In the genomic region with DNA sequence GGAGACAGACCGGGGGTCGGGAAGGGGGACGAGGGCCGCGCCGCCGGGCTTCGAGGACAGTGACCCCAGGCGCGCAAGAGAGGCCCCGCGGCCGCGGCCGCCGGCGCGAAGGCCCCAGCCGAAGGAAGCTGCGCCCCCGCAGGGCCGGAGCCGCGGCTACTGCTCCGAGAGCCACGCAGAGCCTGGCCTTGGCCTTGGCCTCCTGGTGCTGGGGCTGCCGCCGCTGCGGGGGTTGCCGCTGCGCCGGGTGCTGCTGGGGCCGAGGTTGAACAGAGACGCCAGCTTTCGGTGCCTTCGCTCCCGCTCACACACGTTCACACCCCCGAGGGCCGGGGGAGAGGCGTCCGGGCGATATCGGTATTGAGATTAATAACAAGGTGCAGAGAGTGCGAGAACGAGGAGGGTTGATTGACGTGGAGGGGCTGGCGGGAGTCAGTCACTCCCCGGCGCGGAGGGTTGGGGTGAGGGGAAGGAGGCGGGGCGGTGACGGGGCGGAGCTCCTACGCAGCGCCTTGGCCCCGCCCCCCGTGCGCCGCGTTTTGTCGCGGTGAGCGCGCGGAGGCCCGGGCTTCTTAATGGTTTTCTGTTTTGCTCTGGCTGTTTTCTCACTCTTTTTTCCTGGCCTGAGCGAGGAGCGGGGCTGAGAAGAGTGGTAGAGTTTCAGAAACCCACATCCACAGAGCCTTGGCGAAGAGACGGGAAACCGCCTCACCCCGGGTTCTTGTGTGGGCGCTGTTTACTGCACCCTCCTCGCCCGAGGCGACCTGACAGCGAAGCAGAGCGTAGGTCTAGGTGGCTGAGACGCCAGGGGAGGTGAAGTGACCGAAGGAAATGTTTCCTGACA, we compare ENCODE assay signal across 1 cellular context.
TF ChIP-seq lines count a peak whose summit lies in the region.

No MANE protein-coding gene starts in this region.

TF ChIP-seq in HepG2, 621 proteins besides CTCF, POLR2A, EP300 and RAD21 (continued from another document and continues in another):
- TF ChIP-seq, protein P1, sequence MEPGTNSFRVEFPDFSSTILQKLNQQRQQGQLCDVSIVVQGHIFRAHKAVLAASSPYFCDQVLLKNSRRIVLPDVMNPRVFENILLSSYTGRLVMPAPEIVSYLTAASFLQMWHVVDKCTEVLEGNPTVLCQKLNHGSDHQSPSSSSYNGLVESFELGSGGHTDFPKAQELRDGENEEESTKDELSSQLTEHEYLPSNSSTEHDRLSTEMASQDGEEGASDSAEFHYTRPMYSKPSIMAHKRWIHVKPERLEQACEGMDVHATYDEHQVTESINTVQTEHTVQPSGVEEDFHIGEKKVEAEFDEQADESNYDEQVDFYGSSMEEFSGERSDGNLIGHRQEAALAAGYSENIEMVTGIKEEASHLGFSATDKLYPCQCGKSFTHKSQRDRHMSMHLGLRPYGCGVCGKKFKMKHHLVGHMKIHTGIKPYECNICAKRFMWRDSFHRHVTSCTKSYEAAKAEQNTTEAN (CRISPR knock-in tag; conservative IDR thresholded peaks at IDR 0.05): no peak
- TF ChIP-seq MAFG (CRISPR knock-in tag; IDR thresholded peaks at IDR 0.05) (no peak), ESRRA (CRISPR knock-in tag; IDR thresholded peaks at IDR 0.05; ENCODE audit: low read depth) (peak; percentile 52; the same call in 1 of the 2 replicates), KDM2A (CRISPR knock-in tag; IDR thresholded peaks at IDR 0.05; ENCODE audit: borderline replicate concordance, low read depth) (peak; percentile 55; the same call in 1 of the 2 replicates), ZFY (CRISPR knock-in tag; IDR thresholded peaks at IDR 0.05) (peak; percentile 91), ZNF230 (CRISPR knock-in tag; IDR thresholded peaks at IDR 0.05) (peak; percentile 49; the same call in 1 of the 2 replicates), ZNF138 (CRISPR knock-in tag; IDR thresholded peaks at IDR 0.05; ENCODE audit: low read depth) (no peak), ZNF572 (CRISPR knock-in tag; IDR thresholded peaks at IDR 0.05) (0 out of 2 replicates have a peak, but pooled peaks have one; percentile 62), ZFP37 (CRISPR knock-in tag; IDR thresholded peaks at IDR 0.05; ENCODE audit: borderline replicate concordance) (no peak; the same call in 1 of the 2 replicates), EEA1 (CRISPR knock-in tag; IDR thresholded peaks at IDR 0.05; ENCODE audit: borderline replicate concordance) (peak; percentile 18; the same call in 1 of the 2 replicates), ZNF883 (CRISPR knock-in tag; IDR thresholded peaks at IDR 0.05; ENCODE audit: not compliant biosample characterization) (peak; percentile 56), ZNF792 (CRISPR knock-in tag; IDR thresholded peaks at IDR 0.05) (peak; percentile 57), ZNF3 (CRISPR knock-in tag; IDR thresholded peaks at IDR 0.05) (no peak), MEIS1 (CRISPR knock-in tag; IDR thresholded peaks at IDR 0.05; ENCODE audit: borderline replicate concordance) (peak; percentile 95; the same call in 1 of the 2 replicates), RAD51 (IDR thresholded peaks at IDR 0.05; ENCODE audit: borderline replicate concordance) (no peak), SCMH1 (CRISPR knock-in tag; IDR thresholded peaks at IDR 0.05; ENCODE audit: borderline replicate concordance) (no peak), AGO2 (optimal IDR thresholded peaks at IDR 0.05; ENCODE audit: low read depth, low read length) (peak; percentile 65), ZNF557 (CRISPR knock-in tag; IDR thresholded peaks at IDR 0.05) (0 out of 2 replicates have a peak, but pooled peaks have one; percentile 34), IRF2 (CRISPR knock-in tag; IDR thresholded peaks at IDR 0.05) (peak; percentile 70; the same call in 1 of the 2 replicates), ZSCAN31 (CRISPR knock-in tag; IDR thresholded peaks at IDR 0.05; ENCODE audit: low read depth) (peak; percentile 93), MZF1 (CRISPR knock-in tag; IDR thresholded peaks at IDR 0.05; ENCODE audit: borderline replicate concordance) (no peak), MXI1 (IDR thresholded peaks at IDR 0.05; ENCODE audit: borderline replicate concordance, low read depth, low read length) (peak; percentile 29; the same call in 1 of the 3 replicates), ZEB1 (IDR thresholded peaks at IDR 0.05; ENCODE audit: insufficient replicate concordance, low read depth) (peak; percentile 47), YY1 (IDR thresholded peaks at IDR 0.05; ENCODE audit: insufficient read depth, insufficient replicate concordance, low read depth, low read length) (peak; percentile 8), HOXA9 (CRISPR knock-in tag; IDR thresholded peaks at IDR 0.05; ENCODE audit: borderline replicate concordance) (no peak), RBM39 (IDR thresholded peaks at IDR 0.05; ENCODE audit: low read depth, low read length, poor library complexity, severe bottlenecking) (peak; percentile 72), ZNF251 (CRISPR knock-in tag; IDR thresholded peaks at IDR 0.05) (no peak), ZMAT3 (CRISPR knock-in tag; conservative IDR thresholded peaks at IDR 0.05) (no peak; the same call in 1 of the 2 replicates), GFI1 (CRISPR knock-in tag; IDR thresholded peaks at IDR 0.05; ENCODE audit: borderline replicate concordance) (peak; percentile 51; the same call in 1 of the 2 replicates), DNMT3B (CRISPR knock-in tag; conservative IDR thresholded peaks at IDR 0.05) (no peak), KDM5A (IDR thresholded peaks at IDR 0.05; ENCODE audit: borderline replicate concordance, low read length) (peak; percentile 53; the same call in 1 of the 2 replicates)
- TF ChIP-seq, protein P2, sequence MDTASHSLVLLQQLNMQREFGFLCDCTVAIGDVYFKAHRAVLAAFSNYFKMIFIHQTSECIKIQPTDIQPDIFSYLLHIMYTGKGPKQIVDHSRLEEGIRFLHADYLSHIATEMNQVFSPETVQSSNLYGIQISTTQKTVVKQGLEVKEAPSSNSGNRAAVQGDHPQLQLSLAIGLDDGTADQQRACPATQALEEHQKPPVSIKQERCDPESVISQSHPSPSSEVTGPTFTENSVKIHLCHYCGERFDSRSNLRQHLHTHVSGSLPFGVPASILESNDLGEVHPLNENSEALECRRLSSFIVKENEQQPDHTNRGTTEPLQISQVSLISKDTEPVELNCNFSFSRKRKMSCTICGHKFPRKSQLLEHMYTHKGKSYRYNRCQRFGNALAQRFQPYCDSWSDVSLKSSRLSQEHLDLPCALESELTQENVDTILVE (CRISPR knock-in tag; IDR thresholded peaks at IDR 0.05): no peak
- TF ChIP-seq, protein P3, sequence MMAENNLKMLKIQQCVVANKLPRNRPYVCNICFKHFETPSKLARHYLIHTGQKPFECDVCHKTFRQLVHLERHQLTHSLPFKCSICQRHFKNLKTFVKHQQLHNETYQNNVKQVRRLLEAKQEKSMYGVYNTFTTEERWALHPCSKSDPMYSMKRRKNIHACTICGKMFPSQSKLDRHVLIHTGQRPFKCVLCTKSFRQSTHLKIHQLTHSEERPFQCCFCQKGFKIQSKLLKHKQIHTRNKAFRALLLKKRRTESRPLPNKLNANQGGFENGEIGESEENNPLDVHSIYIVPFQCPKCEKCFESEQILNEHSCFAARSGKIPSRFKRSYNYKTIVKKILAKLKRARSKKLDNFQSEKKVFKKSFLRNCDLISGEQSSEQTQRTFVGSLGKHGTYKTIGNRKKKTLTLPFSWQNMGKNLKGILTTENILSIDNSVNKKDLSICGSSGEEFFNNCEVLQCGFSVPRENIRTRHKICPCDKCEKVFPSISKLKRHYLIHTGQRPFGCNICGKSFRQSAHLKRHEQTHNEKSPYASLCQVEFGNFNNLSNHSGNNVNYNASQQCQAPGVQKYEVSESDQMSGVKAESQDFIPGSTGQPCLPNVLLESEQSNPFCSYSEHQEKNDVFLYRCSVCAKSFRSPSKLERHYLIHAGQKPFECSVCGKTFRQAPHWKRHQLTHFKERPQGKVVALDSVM (CRISPR knock-in tag; IDR thresholded peaks at IDR 0.05): no peak
- TF ChIP-seq, protein P4, sequence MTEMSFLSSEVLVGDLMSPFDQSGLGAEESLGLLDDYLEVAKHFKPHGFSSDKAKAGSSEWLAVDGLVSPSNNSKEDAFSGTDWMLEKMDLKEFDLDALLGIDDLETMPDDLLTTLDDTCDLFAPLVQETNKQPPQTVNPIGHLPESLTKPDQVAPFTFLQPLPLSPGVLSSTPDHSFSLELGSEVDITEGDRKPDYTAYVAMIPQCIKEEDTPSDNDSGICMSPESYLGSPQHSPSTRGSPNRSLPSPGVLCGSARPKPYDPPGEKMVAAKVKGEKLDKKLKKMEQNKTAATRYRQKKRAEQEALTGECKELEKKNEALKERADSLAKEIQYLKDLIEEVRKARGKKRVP (CRISPR knock-in tag; IDR thresholded peaks at IDR 0.05): 0 out of 4 replicates have a peak, but pooled peaks of 1 of the 2 experiments have one; percentile 17
- TF ChIP-seq, protein P5, sequence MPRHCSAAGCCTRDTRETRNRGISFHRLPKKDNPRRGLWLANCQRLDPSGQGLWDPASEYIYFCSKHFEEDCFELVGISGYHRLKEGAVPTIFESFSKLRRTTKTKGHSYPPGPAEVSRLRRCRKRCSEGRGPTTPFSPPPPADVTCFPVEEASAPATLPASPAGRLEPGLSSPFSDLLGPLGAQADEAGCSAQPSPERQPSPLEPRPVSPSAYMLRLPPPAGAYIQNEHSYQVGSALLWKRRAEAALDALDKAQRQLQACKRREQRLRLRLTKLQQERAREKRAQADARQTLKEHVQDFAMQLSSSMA (CRISPR knock-in tag; IDR thresholded peaks at IDR 0.05): no peak
- TF ChIP-seq, protein P6, sequence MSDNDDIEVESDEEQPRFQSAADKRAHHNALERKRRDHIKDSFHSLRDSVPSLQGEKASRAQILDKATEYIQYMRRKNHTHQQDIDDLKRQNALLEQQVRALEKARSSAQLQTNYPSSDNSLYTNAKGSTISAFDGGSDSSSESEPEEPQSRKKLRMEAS (IDR thresholded peaks at IDR 0.05): peak; percentile 37; the same call in 1 of the 2 replicates
- TF ChIP-seq, protein P7, sequence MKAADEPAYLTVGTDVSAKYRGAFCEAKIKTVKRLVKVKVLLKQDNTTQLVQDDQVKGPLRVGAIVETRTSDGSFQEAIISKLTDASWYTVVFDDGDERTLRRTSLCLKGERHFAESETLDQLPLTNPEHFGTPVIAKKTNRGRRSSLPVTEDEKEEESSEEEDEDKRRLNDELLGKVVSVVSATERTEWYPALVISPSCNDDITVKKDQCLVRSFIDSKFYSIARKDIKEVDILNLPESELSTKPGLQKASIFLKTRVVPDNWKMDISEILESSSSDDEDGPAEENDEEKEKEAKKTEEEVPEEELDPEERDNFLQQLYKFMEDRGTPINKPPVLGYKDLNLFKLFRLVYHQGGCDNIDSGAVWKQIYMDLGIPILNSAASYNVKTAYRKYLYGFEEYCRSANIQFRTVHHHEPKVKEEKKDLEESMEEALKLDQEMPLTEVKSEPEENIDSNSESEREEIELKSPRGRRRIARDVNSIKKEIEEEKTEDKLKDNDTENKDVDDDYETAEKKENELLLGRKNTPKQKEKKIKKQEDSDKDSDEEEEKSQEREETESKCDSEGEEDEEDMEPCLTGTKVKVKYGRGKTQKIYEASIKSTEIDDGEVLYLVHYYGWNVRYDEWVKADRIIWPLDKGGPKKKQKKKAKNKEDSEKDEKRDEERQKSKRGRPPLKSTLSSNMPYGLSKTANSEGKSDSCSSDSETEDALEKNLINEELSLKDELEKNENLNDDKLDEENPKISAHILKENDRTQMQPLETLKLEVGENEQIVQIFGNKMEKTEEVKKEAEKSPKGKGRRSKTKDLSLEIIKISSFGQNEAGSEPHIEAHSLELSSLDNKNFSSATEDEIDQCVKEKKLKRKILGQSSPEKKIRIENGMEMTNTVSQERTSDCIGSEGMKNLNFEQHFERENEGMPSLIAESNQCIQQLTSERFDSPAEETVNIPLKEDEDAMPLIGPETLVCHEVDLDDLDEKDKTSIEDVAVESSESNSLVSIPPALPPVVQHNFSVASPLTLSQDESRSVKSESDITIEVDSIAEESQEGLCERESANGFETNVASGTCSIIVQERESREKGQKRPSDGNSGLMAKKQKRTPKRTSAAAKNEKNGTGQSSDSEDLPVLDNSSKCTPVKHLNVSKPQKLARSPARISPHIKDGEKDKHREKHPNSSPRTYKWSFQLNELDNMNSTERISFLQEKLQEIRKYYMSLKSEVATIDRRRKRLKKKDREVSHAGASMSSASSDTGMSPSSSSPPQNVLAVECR (CRISPR knock-in tag; IDR thresholded peaks at IDR 0.05; ENCODE audit: borderline replicate concordance): peak; percentile 79
- TF ChIP-seq, protein P8, sequence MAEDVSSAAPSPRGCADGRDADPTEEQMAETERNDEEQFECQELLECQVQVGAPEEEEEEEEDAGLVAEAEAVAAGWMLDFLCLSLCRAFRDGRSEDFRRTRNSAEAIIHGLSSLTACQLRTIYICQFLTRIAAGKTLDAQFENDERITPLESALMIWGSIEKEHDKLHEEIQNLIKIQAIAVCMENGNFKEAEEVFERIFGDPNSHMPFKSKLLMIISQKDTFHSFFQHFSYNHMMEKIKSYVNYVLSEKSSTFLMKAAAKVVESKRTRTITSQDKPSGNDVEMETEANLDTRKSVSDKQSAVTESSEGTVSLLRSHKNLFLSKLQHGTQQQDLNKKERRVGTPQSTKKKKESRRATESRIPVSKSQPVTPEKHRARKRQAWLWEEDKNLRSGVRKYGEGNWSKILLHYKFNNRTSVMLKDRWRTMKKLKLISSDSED (CRISPR knock-in tag; IDR thresholded peaks at IDR 0.05): no peak
- TF ChIP-seq, protein P9, sequence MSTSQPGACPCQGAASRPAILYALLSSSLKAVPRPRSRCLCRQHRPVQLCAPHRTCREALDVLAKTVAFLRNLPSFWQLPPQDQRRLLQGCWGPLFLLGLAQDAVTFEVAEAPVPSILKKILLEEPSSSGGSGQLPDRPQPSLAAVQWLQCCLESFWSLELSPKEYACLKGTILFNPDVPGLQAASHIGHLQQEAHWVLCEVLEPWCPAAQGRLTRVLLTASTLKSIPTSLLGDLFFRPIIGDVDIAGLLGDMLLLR (CRISPR knock-in tag; IDR thresholded peaks at IDR 0.05): no peak
- TF ChIP-seq, protein P10, sequence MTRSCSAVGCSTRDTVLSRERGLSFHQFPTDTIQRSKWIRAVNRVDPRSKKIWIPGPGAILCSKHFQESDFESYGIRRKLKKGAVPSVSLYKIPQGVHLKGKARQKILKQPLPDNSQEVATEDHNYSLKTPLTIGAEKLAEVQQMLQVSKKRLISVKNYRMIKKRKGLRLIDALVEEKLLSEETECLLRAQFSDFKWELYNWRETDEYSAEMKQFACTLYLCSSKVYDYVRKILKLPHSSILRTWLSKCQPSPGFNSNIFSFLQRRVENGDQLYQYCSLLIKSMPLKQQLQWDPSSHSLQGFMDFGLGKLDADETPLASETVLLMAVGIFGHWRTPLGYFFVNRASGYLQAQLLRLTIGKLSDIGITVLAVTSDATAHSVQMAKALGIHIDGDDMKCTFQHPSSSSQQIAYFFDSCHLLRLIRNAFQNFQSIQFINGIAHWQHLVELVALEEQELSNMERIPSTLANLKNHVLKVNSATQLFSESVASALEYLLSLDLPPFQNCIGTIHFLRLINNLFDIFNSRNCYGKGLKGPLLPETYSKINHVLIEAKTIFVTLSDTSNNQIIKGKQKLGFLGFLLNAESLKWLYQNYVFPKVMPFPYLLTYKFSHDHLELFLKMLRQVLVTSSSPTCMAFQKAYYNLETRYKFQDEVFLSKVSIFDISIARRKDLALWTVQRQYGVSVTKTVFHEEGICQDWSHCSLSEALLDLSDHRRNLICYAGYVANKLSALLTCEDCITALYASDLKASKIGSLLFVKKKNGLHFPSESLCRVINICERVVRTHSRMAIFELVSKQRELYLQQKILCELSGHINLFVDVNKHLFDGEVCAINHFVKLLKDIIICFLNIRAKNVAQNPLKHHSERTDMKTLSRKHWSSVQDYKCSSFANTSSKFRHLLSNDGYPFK (CRISPR knock-in tag; IDR thresholded peaks at IDR 0.05; ENCODE audit: borderline replicate concordance): peak; percentile 46; the same call in 1 of the 2 replicates
